ENCODE assay signal across 13 cellular contexts in genomic region chr2:9247786-9248185, GRCh38. TPM values are rescaled to one million over a fixed set of nuclear protein-coding genes. Genes with fewer than 3 reads are reported as not detected.
DNase-seq lines count a peak whose midpoint lies in the region; ATAC-seq and TF ChIP-seq lines count a peak whose summit lies in the region.
"Had no signal": no experiment of that assay in that cellular context is flagged by ENCODE, and none has a peak within 500 bp of the region (broad histone marks: within the 10 kb centered on the region; RNA-seq: fewer than 3 reads in every experiment).

No MANE protein-coding gene starts in this region.

- no peak for ATAC-seq in HG03460 (IDR thresholded peaks at IDR 0.05; ENCODE audit: unreplicated experiment)
- ATAC-seq in GM19035 (IDR thresholded peaks at IDR 0.05; ENCODE audit: unreplicated experiment), result no peak
- ATAC-seq in GM18858 (IDR thresholded peaks at IDR 0.05; ENCODE audit: unreplicated experiment), result no peak

- H3K4me3 ChIP-seq in HEK293 (ENCODE audit: low read depth, low read length), result no peak overlapping the region
- H3K4me3 ChIP-seq: sigmoid colon had no signal

- DNase-seq in NCI-H82 (lab: John Stamatoyannopoulos, UW) (peak; percentile 84), glutamatergic neuron (no peak), retina (peak; percentile 40), GM13977 (ENCODE audit: low spot score) (no peak)
- DNase-seq: amniotic stem cell; CD4-positive, alpha-beta T cell; hippocampal formation; sigmoid colon; T1000 had no signal

- POLR2A ChIA-PET in HEK293 (lab: Yijun Ruan, JAX), result no interaction called here

- peak overlapping the region; percentile 72 for H3K27ac Mint-ChIP-seq in glutamatergic neuron (ENCODE audit: unreplicated experiment)
- H3K27ac Mint-ChIP-seq: CD4-positive, alpha-beta T cell had no signal

- CTCF ChIA-PET in HEK293 (lab: Yijun Ruan, JAX), result interaction anchor here (0.6 to 1.3 kb wide), 2 partner anchors 14 to 109 kb away, joined by 3 read pairs; no protein-coding TSS in a partner anchor

- in situ Hi-C loops in GM13977 (cut with MboI; ENCODE audit: low pct_unique_long_range_greater_than_20kb, low sequenced_read_pairs, unreplicated experiment), result no loop called here

- H3K27me3 Mint-ChIP-seq in glutamatergic neuron (ENCODE audit: unreplicated experiment), result peaks cover 12% of the 10 kb centered on the region

- no peak overlapping the region for H3K27ac ChIP-seq in HEK293 (ENCODE audit: extremely low read depth, low read depth, low read length)

- H3K4me3 Mint-ChIP-seq in glutamatergic neuron (ENCODE audit: unreplicated experiment), result peak overlapping the region; percentile 33
- H3K4me3 Mint-ChIP-seq: CD4-positive, alpha-beta T cell had no signal

- peaks cover 17% of the 10 kb centered on the region for H3K9me3 Mint-ChIP-seq in glutamatergic neuron (ENCODE audit: unreplicated experiment)
- H3K9me3 Mint-ChIP-seq: CD4-positive, alpha-beta T cell had no signal

- peaks cover 7% of the 10 kb centered on the region for H3K4me1 ChIP-seq in HEK293 (ENCODE audit: control insufficient read depth, insufficient read depth, low read length)

- no peaks in the 10 kb centered on the region for H3K9me3 ChIP-seq in HEK293 (ENCODE audit: control insufficient read depth, insufficient read depth, low read depth, low read length)
- H3K9me3 ChIP-seq: sigmoid colon had no signal

- peaks cover 62% of the 10 kb centered on the region for H3K4me1 Mint-ChIP-seq in glutamatergic neuron (ENCODE audit: low read depth, unreplicated experiment)

- no peaks in the 10 kb centered on the region for H3K36me3 ChIP-seq in HEK293 (ENCODE audit: control insufficient read depth in 2 of 2, insufficient read depth in 1 of 2, low read length in 2 of 2)
- H3K36me3 ChIP-seq: sigmoid colon had no signal

- no peaks in the 10 kb centered on the region for H3K36me3 Mint-ChIP-seq in glutamatergic neuron (ENCODE audit: unreplicated experiment)

- TF ChIP-seq CTCF in HEK293 (tag by site-specific recombination; IDR thresholded peaks at IDR 0.05) (no peak), glutamatergic neuron (IDR thresholded peaks at IDR 0.05; ENCODE audit: partially characterized antibody, unreplicated experiment) (no peak), GM13977 (IDR thresholded peaks at IDR 0.05; ENCODE audit: extremely low read depth, insufficient read depth, missing control alignments) (no peak)

TF ChIP-seq in HEK293, 187 proteins besides CTCF, POLR2A, EP300 and RAD21:
- no peak for TF ChIP-seq HOXA7 (CRISPR knock-in tag; IDR thresholded peaks at IDR 0.05; ENCODE audit: borderline replicate concordance)
- no peak for TF ChIP-seq OVOL3 (tag by site-specific recombination; IDR thresholded peaks at IDR 0.05)
- no peak for TF ChIP-seq SALL2 (tag by site-specific recombination; IDR thresholded peaks at IDR 0.05; ENCODE audit: borderline replicate concordance)
- TF ChIP-seq ZFP37 (tag by site-specific recombination; IDR thresholded peaks at IDR 0.05), result no peak
- no peak for TF ChIP-seq ZNF529 (tag by site-specific recombination; IDR thresholded peaks at IDR 0.05; ENCODE audit: insufficient replicate concordance)
- no peak for TF ChIP-seq REST (tag by site-specific recombination; IDR thresholded peaks at IDR 0.05)
- TF ChIP-seq ZNF292 (tag by site-specific recombination; IDR thresholded peaks at IDR 0.05; ENCODE audit: borderline replicate concordance, low read depth), result no peak
- TF ChIP-seq KLF1 (tag by site-specific recombination; IDR thresholded peaks at IDR 0.05), result no peak
- peak; percentile 27; the same call in 1 of the 2 replicates for TF ChIP-seq ZNF341 (tag by site-specific recombination; IDR thresholded peaks at IDR 0.05; ENCODE audit: low read depth)

RNA-seq across cellular contexts. Expression of gene ASAP2, which starts 41.2 kb away (rescaled TPM):
- total RNA-seq in glutamatergic neuron (ENCODE audit: unreplicated experiment), result 49.6 TPM

Comparison
In these comparisons a context has a peak if more than half of its experiments do, and no peak if none do; other contexts are left out.
1. DNase-seq: peak in NCI-H82 (single experiment) and retina (single experiment); none in glutamatergic neuron (single experiment) and GM13977 (single experiment).